ENCODE assay signal across 21 cellular contexts in genomic region chr2:105042189-105042588, GRCh38. TPM values are rescaled to one million over a fixed set of nuclear protein-coding genes. Genes with fewer than 3 reads are reported as not detected.
DNase-seq lines count a peak whose midpoint lies in the region; ATAC-seq and TF ChIP-seq lines count a peak whose summit lies in the region.
"Had no signal": no experiment of that assay in that cellular context is flagged by ENCODE, and none has a peak within 500 bp of the region (broad histone marks: within the 10 kb centered on the region; RNA-seq: fewer than 3 reads in every experiment).

No MANE protein-coding gene starts in this region.

- no peak for TF ChIP-seq CTCF in GM10266 (IDR thresholded peaks at IDR 0.05; ENCODE audit: control insufficient read depth, insufficient read depth, low read depth, missing control alignments)

- H3K27ac ChIP-seq in HUES48 (ENCODE audit: low read depth, low read length) (peak overlapping the region; percentile 49), SK-N-MC (no peak overlapping the region)
- H3K27ac ChIP-seq: brain microvascular endothelial cell, coronary artery, parathyroid adenoma had no signal

- H3K36me3 ChIP-seq in HUES48 (ENCODE audit: control insufficient read depth, insufficient read depth, low read length) (peaks cover 9% of the 10 kb centered on the region; the same call in 1 of the 2 replicates), SK-N-MC (ENCODE audit: insufficient read depth, low read length) (peaks cover 14% of the 10 kb centered on the region)
- H3K36me3 ChIP-seq: brain microvascular endothelial cell, HAP-1, MG63 had no signal

- no peak overlapping the region for H3K9ac ChIP-seq in HUES48 (ENCODE audit: low read depth, low read length)
- no peak overlapping the region for H3K9ac ChIP-seq in SK-N-MC (ENCODE audit: insufficient read length)
- H3K9ac ChIP-seq: parathyroid adenoma had no signal

- peaks cover 0 to 16% (median 1%) of the 10 kb centered on the region in 3 donors for H3K36me3 Mint-ChIP-seq in immature natural killer cell
- no peaks in the 10 kb centered on the region for H3K36me3 Mint-ChIP-seq in natural killer cell treated with Interleukin-12 subunit alpha and Interleukin-12 subunit beta and Interleukin-15 and Interleukin-18, amount 100 ng/mL, for 72 hours

- H3K4me3 Mint-ChIP-seq in immature natural killer cell = no peak overlapping the region
- H3K4me3 Mint-ChIP-seq in natural killer cell treated with Interleukin-12 subunit alpha and Interleukin-12 subunit beta and Interleukin-15 and Interleukin-18, amount 100 ng/mL, for 72 hours = no peak overlapping the region
- H3K4me3 Mint-ChIP-seq: activated naive CD8-positive, alpha-beta T cell treated with anti-CD3 and anti-CD28 coated beads, Interleukin-2, amount 10 ng/mL, durations not matched to agents 7 days and 5 days; activated T-helper 1 cell treated with anti-CD3 and anti-CD28 coated beads, Interleukin-12 subunit alpha, Interleukin-12 subunit beta, Interleukin-2, Interleukin-4 antibody, amounts not matched to agents 30 ng/mL and 10 ng/mL and 1 ng/mL, durations not matched to agents 14 hours and 24 hours and 36 hours; memory B cell; naive thymus-derived CD8-positive, alpha-beta T cell; stimulated activated naive B cell treated with anti-CD40 and anti-IgM and Interleukin-4, amounts not matched to agents 10 μg/mL and 1 μg/mL and 100 μg/mL, for 72 hours had no signal

- H3K4me3 ChIP-seq in HUES48 (ENCODE audit: low read depth, low read length) (no peak overlapping the region), SK-N-MC (0 out of 2 replicates have a peak overlapping the region, but pooled peaks have one; percentile 17)
- H3K4me3 ChIP-seq: coronary artery, HAP-1, MG63 had no signal

- ATAC-seq in natural killer cell treated with Interleukin-12 subunit alpha and Interleukin-12 subunit beta and Interleukin-15 and Interleukin-18, amount 100 ng/mL, for 72 hours = no peak
- ATAC-seq: naive thymus-derived CD8-positive, alpha-beta T cell; stimulated activated naive B cell treated with anti-CD40 and anti-IgM and Interleukin-4, amounts not matched to agents 10 μg/mL and 1 μg/mL and 100 μg/mL, for 72 hours had no signal

- H3K27me3 Mint-ChIP-seq in immature natural killer cell (ENCODE audit: low read depth in 3 of 3) = peaks cover 2 to 5% (median 3%) of the 10 kb centered on the region in 3 donors
- H3K27me3 Mint-ChIP-seq in natural killer cell treated with Interleukin-12 subunit alpha and Interleukin-12 subunit beta and Interleukin-15 and Interleukin-18, amount 100 ng/mL, for 72 hours = no peaks in the 10 kb centered on the region
- H3K27me3 Mint-ChIP-seq: activated naive CD8-positive, alpha-beta T cell treated with anti-CD3 and anti-CD28 coated beads, Interleukin-2, amount 10 ng/mL, durations not matched to agents 7 days and 5 days; memory B cell; naive thymus-derived CD8-positive, alpha-beta T cell; stimulated activated naive B cell treated with anti-CD40 and anti-IgM and Interleukin-4, amounts not matched to agents 10 μg/mL and 1 μg/mL and 100 μg/mL, for 72 hours had no signal

- peak overlapping the region in 4 of 6 donors; percentile 8 to 46 (median 24) for H3K27ac Mint-ChIP-seq in immature natural killer cell
- H3K27ac Mint-ChIP-seq in natural killer cell treated with Interleukin-12 subunit alpha and Interleukin-12 subunit beta and Interleukin-15 and Interleukin-18, amount 100 ng/mL, for 72 hours = no peak overlapping the region
- H3K27ac Mint-ChIP-seq: activated naive CD8-positive, alpha-beta T cell treated with anti-CD3 and anti-CD28 coated beads, Interleukin-2, amount 10 ng/mL, durations not matched to agents 7 days and 5 days; activated T-helper 1 cell treated with anti-CD3 and anti-CD28 coated beads, Interleukin-12 subunit alpha, Interleukin-12 subunit beta, Interleukin-2, Interleukin-4 antibody, amounts not matched to agents 30 ng/mL and 10 ng/mL and 1 ng/mL, durations not matched to agents 14 hours and 24 hours and 36 hours; memory B cell; stimulated activated naive B cell treated with anti-CD40 and anti-IgM and Interleukin-4, amounts not matched to agents 10 μg/mL and 1 μg/mL and 100 μg/mL, for 72 hours had no signal

- H3K9me3 Mint-ChIP-seq in immature natural killer cell = no peaks in the 10 kb centered on the region
- no peaks in the 10 kb centered on the region for H3K9me3 Mint-ChIP-seq in natural killer cell treated with Interleukin-12 subunit alpha and Interleukin-12 subunit beta and Interleukin-15 and Interleukin-18, amount 100 ng/mL, for 72 hours
- H3K9me3 Mint-ChIP-seq: activated T-helper 1 cell treated with anti-CD3 and anti-CD28 coated beads, Interleukin-12 subunit alpha, Interleukin-12 subunit beta, Interleukin-2, Interleukin-4 antibody, amounts not matched to agents 30 ng/mL and 10 ng/mL and 1 ng/mL, durations not matched to agents 14 hours and 24 hours and 36 hours; naive thymus-derived CD8-positive, alpha-beta T cell; stimulated activated naive B cell treated with anti-CD40 and anti-IgM and Interleukin-4, amounts not matched to agents 10 μg/mL and 1 μg/mL and 100 μg/mL, for 72 hours had no signal

- peaks cover 34 to 49% of the 10 kb centered on the region in 2 donors for H3K4me1 Mint-ChIP-seq in immature natural killer cell
- H3K4me1 Mint-ChIP-seq in natural killer cell treated with Interleukin-12 subunit alpha and Interleukin-12 subunit beta and Interleukin-15 and Interleukin-18, amount 100 ng/mL, for 72 hours (ENCODE audit: low read depth in 2 of 2) = peaks cover 26 to 33% of the 10 kb centered on the region in 2 donors

- H3K9me3 ChIP-seq in HUES48 (ENCODE audit: control insufficient read depth, insufficient read depth, low read length) = no peaks in the 10 kb centered on the region
- H3K9me3 ChIP-seq in SK-N-MC (ENCODE audit: low read depth, low read length) = no peaks in the 10 kb centered on the region
- H3K9me3 ChIP-seq: HAP-1, MG63 had no signal

- DNase-seq in COR-L47 (lab: John Stamatoyannopoulos, UW) = peak; percentile 31
- DNase-seq in SK-N-MC (ENCODE audit: low read depth, low spot score) = no peak
- no peak for DNase-seq in immature natural killer cell
- no peak for DNase-seq in GM10266 (ENCODE audit: extremely low spot score)
- DNase-seq in NCI-H446 treated with DMSO at 0.1 percent for 48 hours (lab: John Stamatoyannopoulos, UW) = no peak
- DNase-seq in DMS53 (lab: John Stamatoyannopoulos, UW) = no peak
- DNase-seq in natural killer cell treated with Interleukin-12 subunit alpha and Interleukin-12 subunit beta and Interleukin-15 and Interleukin-18, amount 100 ng/mL, for 72 hours (ENCODE audit: low spot score) = no peak
- DNase-seq: activated CD4-positive, CD25-positive, alpha-beta regulatory T cell treated with anti-CD3 and anti-CD28 coated beads, Interleukin-2, amount 50 U/mL, for 72 hours; activated naive CD8-positive, alpha-beta T cell treated with anti-CD3 and anti-CD28 coated beads, Interleukin-2, amount 10 ng/mL, durations not matched to agents 7 days and 5 days; brain microvascular endothelial cell; MG63; naive thymus-derived CD8-positive, alpha-beta T cell; NCI-H2029 treated with DMSO at 0.1 percent for 48 hours; NK-92 treated with Interleukin-12 subunit alpha and Interleukin-12 subunit beta, amount 100 ng/mL, for 24 hours; stimulated activated naive B cell treated with anti-CD40 and anti-IgM and Interleukin-4, amounts not matched to agents 10 μg/mL and 1 μg/mL and 100 μg/mL, for 72 hours had no signal

- peaks cover 30% of the 10 kb centered on the region for H3K4me1 ChIP-seq in HUES48 (ENCODE audit: control insufficient read depth, insufficient read depth, low read length)

- no peaks in the 10 kb centered on the region for H3K27me3 ChIP-seq in HUES48 (ENCODE audit: control insufficient read depth, insufficient read depth, low read length)
- H3K27me3 ChIP-seq: brain microvascular endothelial cell, MG63 had no signal

RNA-seq across cellular contexts. Expression of gene MRPS9, which starts 4.3 kb away (rescaled TPM):
- polyA plus RNA-seq in immature natural killer cell = 10 to 100 TPM; 17.1 to 32.0 (median 20.2) TPM
- total RNA-seq in natural killer cell treated with Interleukin-12 subunit alpha and Interleukin-12 subunit beta and Interleukin-15 and Interleukin-18, amount 100 ng/mL, for 72 hours = 10 to 100 TPM; 26.8 to 29.8 TPM

Comparison
In these comparisons a context has a peak if more than half of its experiments do, and no peak if none do; other contexts are left out.
1. H3K27ac Mint-ChIP-seq: peak in immature natural killer cell (4 of 6); none in natural killer cell treated with Interleukin-12 subunit alpha and Interleukin-12 subunit beta and Interleukin-15 and Interleukin-18, amount 100 ng/mL, for 72 hours (0 of 2).